Comparison of ENCODE assay signal across 21 cellular contexts in the genomic region with DNA sequence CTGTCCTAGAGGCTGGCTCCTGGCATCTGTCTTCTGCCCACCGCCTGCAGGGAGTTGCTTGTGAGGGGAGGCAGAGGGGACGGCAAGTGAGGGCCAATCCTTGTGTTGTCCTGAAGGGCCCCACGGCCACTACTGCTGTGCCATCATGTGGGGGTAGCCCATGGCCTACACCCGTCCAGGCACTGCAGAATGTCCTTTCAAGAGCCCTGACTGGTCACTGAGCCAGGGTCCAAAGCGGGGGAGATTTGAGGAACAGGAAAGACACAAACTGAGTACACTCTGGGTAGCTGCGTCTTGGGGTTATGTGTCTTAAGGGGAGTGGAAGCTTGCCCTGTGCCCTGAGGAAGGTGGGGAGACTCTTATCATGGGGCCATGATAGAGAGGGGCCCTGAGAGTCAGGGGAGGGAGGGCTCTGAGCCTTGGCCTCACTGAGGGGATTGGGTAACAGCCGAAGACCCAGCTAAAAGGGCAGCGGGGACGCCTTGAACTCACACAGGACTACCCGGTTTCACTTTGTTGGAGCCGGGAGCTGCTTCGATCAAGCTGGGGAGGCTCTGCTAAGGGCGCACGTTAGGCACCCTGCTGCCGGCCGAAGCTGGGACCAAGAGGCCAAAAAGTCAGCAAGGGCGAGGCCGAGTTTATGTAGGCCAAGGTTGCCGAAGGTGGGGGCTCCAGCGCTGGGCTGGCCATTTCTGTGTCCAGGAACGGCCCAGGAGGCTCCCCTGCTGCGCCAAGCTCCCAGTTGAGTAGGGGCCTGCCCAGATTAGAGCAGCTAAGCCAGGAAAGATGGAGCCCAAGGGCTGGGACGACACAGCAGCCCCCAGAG. TPM values are rescaled to one million over a fixed set of nuclear protein-coding genes. Genes with fewer than 3 reads are reported as not detected.
DNase-seq lines count a peak whose midpoint lies in the region; ATAC-seq and TF ChIP-seq lines count a peak whose summit lies in the region.
"Had no signal": no experiment of that assay in that cellular context is flagged by ENCODE, and none has a peak within 500 bp of the region (broad histone marks: within the 10 kb centered on the region; RNA-seq: fewer than 3 reads in every experiment).

No MANE protein-coding gene starts in this region.

- H3K36me3 Mint-ChIP-seq in natural killer cell (no peaks in the 10 kb centered on the region), brain (peaks cover 3% of the 10 kb centered on the region), neural crest cell (ENCODE audit: low read depth) (no peaks in the 10 kb centered on the region)
- peaks cover 9% of the 10 kb centered on the region for H3K36me3 Mint-ChIP-seq in natural killer cell treated with Interleukin-12 subunit alpha and Interleukin-12 subunit beta and Interleukin-15 and Interleukin-18, amount 100 ng/mL, for 72 hours
- H3K36me3 Mint-ChIP-seq: activated naive CD8-positive, alpha-beta T cell treated with anti-CD3 and anti-CD28 coated beads, Interleukin-2, amount 10 ng/mL, durations not matched to agents 7 days and 5 days had no signal

- H3K4me3 Mint-ChIP-seq in natural killer cell, result peak overlapping the region; percentile 52
- H3K4me3 Mint-ChIP-seq in natural killer cell treated with Interleukin-12 subunit alpha and Interleukin-12 subunit beta and Interleukin-15 and Interleukin-18, amount 100 ng/mL, for 72 hours, result no peak overlapping the region
- H3K4me3 Mint-ChIP-seq in brain, result peak overlapping the region in 3 of 5 experiments; percentile 81 to 85 (median 84)
- H3K4me3 Mint-ChIP-seq in neural crest cell, result peak overlapping the region; percentile 42
- H3K4me3 Mint-ChIP-seq: activated CD4-positive, alpha-beta T cell treated with anti-CD3 and anti-CD28 coated beads, Interleukin-2, amount 10 ng/mL, durations not matched to agents 7 days and 5 days; activated naive CD8-positive, alpha-beta T cell treated with anti-CD3 and anti-CD28 coated beads, Interleukin-2, amount 10 ng/mL, durations not matched to agents 7 days and 5 days had no signal

- TF ChIP-seq CTCF in natural killer cell (IDR thresholded peaks at IDR 0.05), result no peak
- no peak for TF ChIP-seq CTCF in brain (conservative IDR thresholded peaks at IDR 0.05)
- TF ChIP-seq CTCF in neural crest cell (conservative IDR thresholded peaks at IDR 0.05), result no peak

- H3K4me1 Mint-ChIP-seq in natural killer cell (peaks cover 17 to 28% of the 10 kb centered on the region in 2 donors), brain (peaks cover 29% of the 10 kb centered on the region), neural crest cell (peaks cover 15% of the 10 kb centered on the region)
- peaks cover 12 to 18% of the 10 kb centered on the region in 2 donors for H3K4me1 Mint-ChIP-seq in natural killer cell treated with Interleukin-12 subunit alpha and Interleukin-12 subunit beta and Interleukin-15 and Interleukin-18, amount 100 ng/mL, for 72 hours (ENCODE audit: low read depth in 2 of 2)

- no peak overlapping the region for H3K27ac Mint-ChIP-seq in natural killer cell
- H3K27ac Mint-ChIP-seq in natural killer cell treated with Interleukin-12 subunit alpha and Interleukin-12 subunit beta and Interleukin-15 and Interleukin-18, amount 100 ng/mL, for 72 hours, result no peak overlapping the region
- H3K27ac Mint-ChIP-seq in brain, result peak overlapping the region in 1 of 5 experiments; percentile 20
- H3K27ac Mint-ChIP-seq in neural crest cell (ENCODE audit: unreplicated experiment), result no peak overlapping the region
- H3K27ac Mint-ChIP-seq: activated CD4-positive, alpha-beta T cell treated with anti-CD3 and anti-CD28 coated beads, Interleukin-2, amount 10 ng/mL, durations not matched to agents 7 days and 5 days; activated naive CD8-positive, alpha-beta T cell treated with anti-CD3 and anti-CD28 coated beads, Interleukin-2, amount 10 ng/mL, durations not matched to agents 7 days and 5 days had no signal

- peaks cover 40 to 45% of the 10 kb centered on the region in 2 donors for H3K27me3 Mint-ChIP-seq in natural killer cell (ENCODE audit: low read depth in 2 of 2)
- H3K27me3 Mint-ChIP-seq in natural killer cell treated with Interleukin-12 subunit alpha and Interleukin-12 subunit beta and Interleukin-15 and Interleukin-18, amount 100 ng/mL, for 72 hours, result peaks cover 28 to 29% of the 10 kb centered on the region in 2 donors
- peaks cover 90% of the 10 kb centered on the region for H3K27me3 Mint-ChIP-seq in brain
- peaks cover 82% of the 10 kb centered on the region for H3K27me3 Mint-ChIP-seq in neural crest cell (ENCODE audit: low read depth)

- intact Hi-C loops in natural killer cell (cut with micrococcal nuclease), result no loop called here

- H3K9me3 Mint-ChIP-seq in natural killer cell (no peaks in the 10 kb centered on the region), brain (peaks cover 0 to 5% (median 3%) of the 10 kb centered on the region in 5 experiments), neural crest cell (no peaks in the 10 kb centered on the region)
- H3K9me3 Mint-ChIP-seq in natural killer cell treated with Interleukin-12 subunit alpha and Interleukin-12 subunit beta and Interleukin-15 and Interleukin-18, amount 100 ng/mL, for 72 hours, result no peaks in the 10 kb centered on the region
- H3K9me3 Mint-ChIP-seq: activated CD4-positive, alpha-beta T cell treated with anti-CD3 and anti-CD28 coated beads, Interleukin-2, amount 10 ng/mL, durations not matched to agents 7 days and 5 days; activated naive CD8-positive, alpha-beta T cell treated with anti-CD3 and anti-CD28 coated beads, Interleukin-2, amount 10 ng/mL, durations not matched to agents 7 days and 5 days had no signal

- DNase-seq in natural killer cell, result no peak
- no peak for DNase-seq in natural killer cell treated with Interleukin-12 subunit alpha and Interleukin-12 subunit beta and Interleukin-15 and Interleukin-18, amount 100 ng/mL, for 72 hours (ENCODE audit: low spot score)
- DNase-seq in neural crest cell (ENCODE audit: low read depth, low spot score), result no peak
- DNase-seq in NCI-H524 treated with DMSO at 0.1 percent for 48 hours (lab: John Stamatoyannopoulos, UW), result no peak
- DNase-seq in NCI-H2029 treated with DMSO at 0.1 percent for 48 hours (lab: John Stamatoyannopoulos, UW), result no peak
- DNase-seq: activated CD4-positive, alpha-beta T cell treated with anti-CD3 and anti-CD28 coated beads, Interleukin-2, amount 10 ng/mL, durations not matched to agents 7 days and 5 days; activated naive CD8-positive, alpha-beta T cell treated with anti-CD3 and anti-CD28 coated beads, Interleukin-2, amount 10 ng/mL, durations not matched to agents 7 days and 5 days; activated T-cell treated with anti-CD3 and anti-CD28 coated beads, Interleukin-2, amount 50 U/mL, for 1 hour; central memory CD4-positive, alpha-beta T cell; effector memory CD4-positive, alpha-beta T cell; foreskin fibroblast; NK-92 treated with Interleukin-12 subunit alpha and Interleukin-12 subunit beta, amount 100 ng/mL, for 24 hours; SHP77; stimulated activated CD4-positive, alpha-beta T cell treated with anti-CD3 and anti-CD28 coated beads, Interleukin-2, amount 100 ng/mL, for 48 hours; tibial artery had no signal

- ATAC-seq in natural killer cell (no peak), GM18868 (IDR thresholded peaks at IDR 0.05; ENCODE audit: unreplicated experiment) (no peak), GM18502 (IDR thresholded peaks at IDR 0.05; ENCODE audit: poor library complexity, unreplicated experiment) (no peak)
- no peak for ATAC-seq in natural killer cell treated with Interleukin-12 subunit alpha and Interleukin-12 subunit beta and Interleukin-15 and Interleukin-18, amount 100 ng/mL, for 72 hours
- ATAC-seq: left lung had no signal

RNA-seq across cellular contexts. Expression of gene TBX1, which starts 1.9 kb away (rescaled TPM):
- total RNA-seq in natural killer cell, result 1 to 10 TPM; 2.0 to 4.6 (median 3.2) TPM
- 1 to 10 TPM; 1.1 to 2.9 TPM for total RNA-seq in natural killer cell treated with Interleukin-12 subunit alpha and Interleukin-12 subunit beta and Interleukin-15 and Interleukin-18, amount 100 ng/mL, for 72 hours
- polyA plus RNA-seq in brain (ENCODE audit: insufficient read depth, low read depth, low replicate concordance), result 0.53 TPM
- total RNA-seq in neural crest cell, result not detected in 2 replicates
- total RNA-seq: activated CD4-positive, alpha-beta T cell treated with anti-CD3 and anti-CD28 coated beads, Interleukin-2, amount 10 ng/mL, durations not matched to agents 7 days and 5 days had no signal

RNA-seq across cellular contexts. Expression of gene GP1BB, which starts 39.2 kb away (rescaled TPM):
- total RNA-seq in natural killer cell, result 1 to 10 TPM in 2 of 3 donors, under 1 TPM in 1; 0.39 to 7.8 (median 4.2) TPM
- not detected for total RNA-seq in natural killer cell treated with Interleukin-12 subunit alpha and Interleukin-12 subunit beta and Interleukin-15 and Interleukin-18, amount 100 ng/mL, for 72 hours
- polyA plus RNA-seq in brain (ENCODE audit: insufficient read depth, low read depth, low replicate concordance), result 46.2 TPM
- 4.6 and 4.8 TPM in 2 replicates for total RNA-seq in neural crest cell
- total RNA-seq: activated CD4-positive, alpha-beta T cell treated with anti-CD3 and anti-CD28 coated beads, Interleukin-2, amount 10 ng/mL, durations not matched to agents 7 days and 5 days; activated naive CD8-positive, alpha-beta T cell treated with anti-CD3 and anti-CD28 coated beads, Interleukin-2, amount 10 ng/mL, durations not matched to agents 7 days and 5 days; renal cortical epithelial cell; T-helper 2 cell treated with Interferon-gamma antibody and Interleukin-4, amounts not matched to agents 100 ng/mL and 5 ng/mL, for 36 hours had no signal

RNA-seq across cellular contexts. Expression of gene SEPTIN5, which starts 48.2 kb away (rescaled TPM):
- total RNA-seq in natural killer cell, result 1 to 10 TPM in 2 of 3 donors, under 1 TPM in 1; 0.52 to 4.5 (median 1.9) TPM
- total RNA-seq in natural killer cell treated with Interleukin-12 subunit alpha and Interleukin-12 subunit beta and Interleukin-15 and Interleukin-18, amount 100 ng/mL, for 72 hours, result not detected
- polyA plus RNA-seq in brain (ENCODE audit: insufficient read depth, low read depth, low replicate concordance), result 290 TPM
- 30.2 and 31.9 TPM in 2 replicates for total RNA-seq in neural crest cell
- total RNA-seq: activated CD4-positive, alpha-beta T cell treated with anti-CD3 and anti-CD28 coated beads, Interleukin-2, amount 10 ng/mL, durations not matched to agents 7 days and 5 days; activated naive CD8-positive, alpha-beta T cell treated with anti-CD3 and anti-CD28 coated beads, Interleukin-2, amount 10 ng/mL, durations not matched to agents 7 days and 5 days; T-helper 2 cell treated with Interferon-gamma antibody and Interleukin-4, amounts not matched to agents 100 ng/mL and 5 ng/mL, for 36 hours had no signal
